In the genomic region with DNA sequence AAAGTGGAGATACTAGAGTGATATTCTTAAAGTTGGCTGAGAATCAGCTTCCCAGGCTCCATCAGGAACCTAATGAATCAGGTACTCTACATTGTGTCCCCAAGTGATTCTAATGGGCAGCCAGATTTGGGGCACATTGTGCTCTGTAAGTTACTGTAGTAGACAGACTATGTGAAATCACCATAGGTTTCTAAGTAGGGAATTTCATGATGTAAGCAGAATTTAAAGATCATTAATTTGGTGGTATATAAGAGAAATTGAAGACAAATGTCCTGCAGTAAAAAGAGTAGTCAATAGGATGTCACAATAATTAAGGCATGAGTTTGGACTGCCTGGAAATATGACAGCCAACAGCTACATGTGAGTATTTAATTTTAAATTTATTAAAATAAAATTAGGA, we compare ENCODE assay signal across 7 cellular contexts.
"Had no signal": no experiment of that assay in that cellular context is flagged by ENCODE, and none has a peak within 500 bp of the region (broad histone marks: within the 10 kb centered on the region; RNA-seq: fewer than 3 reads in every experiment).

No MANE protein-coding gene starts in this region.

- DNase-seq: GDM1, GF-D8 had no signal

- H3K4me3 ChIP-seq: GM12878 had no signal

- FAIRE-seq: G401.6, GM12878, GM12891, GM12892, GM18507 had no signal

- ATAC-seq: GM12878 had no signal
